In genomic region chr1:9164537-9164910, GRCh38 we compare ENCODE assay signal across 10 cellular contexts. TPM values are rescaled to one million over a fixed set of nuclear protein-coding genes. Genes with fewer than 3 reads are reported as not detected.
A peak's percentile ranks its signal among the peaks of the same experiment; 100 is the strongest.
DNase-seq lines count a peak whose midpoint lies in the region; ATAC-seq, FAIRE-seq and TF ChIP-seq lines count a peak whose summit lies in the region.
"Had no signal": no experiment of that assay in that cellular context is flagged by ENCODE, and none has a peak within 500 bp of the region (broad histone marks: within the 10 kb centered on the region; RNA-seq: fewer than 3 reads in every experiment).

No MANE protein-coding gene starts in this region.

- WGBS in smooth muscle cell (ENCODE audit: low lambda C conversion rate) = 89% methylated on average over 4 of the region's 4 CpGs

- ATAC-seq in SK-N-SH treated with all-trans-retinoic acid at 6 μM for 48 hours = peak; percentile 45; the same call in 2 of the 3 replicates
- ATAC-seq in GM21717 (IDR thresholded peaks at IDR 0.05; ENCODE audit: unreplicated experiment) = no peak
- no peak for ATAC-seq in activated CD4-positive, CD25-positive, alpha-beta regulatory T cell treated with anti-CD3 and anti-CD28 coated beads, Interleukin-2, amount 50 U/mL, for 24 hours

- H3K27me3 ChIP-seq in smooth muscle cell (ENCODE audit: low read depth) = no peaks in the 10 kb centered on the region

- no peaks in the 10 kb centered on the region for H3K36me3 ChIP-seq in smooth muscle cell (ENCODE audit: low read depth)

- H3F3A ChIP-seq in smooth muscle cell (ENCODE audit: low read depth) = no peaks in the 10 kb centered on the region

- DNase-seq in EL (peak; percentile 36), fibroblast of the aortic adventitia (ENCODE audit: low read depth) (peak; percentile 22), smooth muscle cell (lab: John Stamatoyannopoulos, UW; ENCODE audit: unreplicated experiment) (no peak), cerebellar nuclear complex (lab: John Stamatoyannopoulos, UW) (no peak), D721Med (ENCODE audit: insufficient read length, low spot score) (no peak)
- DNase-seq: erythroblast, NCI-H446 treated with DMSO at 0.1 percent for 48 hours had no signal

- no peak overlapping the region for H2AFZ ChIP-seq in smooth muscle cell (ENCODE audit: low read depth)

- no peak for TF ChIP-seq CTCF in fibroblast of the aortic adventitia (IDR thresholded peaks at IDR 0.05; ENCODE audit: insufficient read depth, low read length)
- TF ChIP-seq CTCF in smooth muscle cell (IDR thresholded peaks at IDR 0.05; ENCODE audit: borderline replicate concordance, insufficient read depth, poor library complexity, severe bottlenecking) = no peak
- TF ChIP-seq CTCF in D721Med (IDR thresholded peaks at IDR 0.05; ENCODE audit: insufficient read depth, missing control alignments) = no peak

- H4K20me1 ChIP-seq in smooth muscle cell (ENCODE audit: low read depth) = peaks cover 100% of the 10 kb centered on the region

- FAIRE-seq in D721Med (lab: Jason Lieb, UNC) = no peak

- peaks cover 47% of the 10 kb centered on the region for H3K79me2 ChIP-seq in smooth muscle cell (ENCODE audit: low read depth)

- no peak overlapping the region for H3K9ac ChIP-seq in smooth muscle cell (ENCODE audit: low read depth)

- H3K4me3 ChIP-seq in fibroblast of the aortic adventitia (ENCODE audit: low read depth, low read length) = no peak overlapping the region
- H3K4me3 ChIP-seq in smooth muscle cell = no peak overlapping the region

- H3K4me2 ChIP-seq in smooth muscle cell = no peak overlapping the region

- no peaks in the 10 kb centered on the region for H3K9me3 ChIP-seq in smooth muscle cell (replicated peaks; ENCODE audit: low read depth)

- H3K4me1 ChIP-seq in smooth muscle cell (ENCODE audit: low read depth) = peaks cover 8% of the 10 kb centered on the region

- H3K27ac ChIP-seq in smooth muscle cell (ENCODE audit: low read depth) = peak overlapping the region; percentile 83

TF ChIP-seq in SK-N-SH treated with all-trans-retinoic acid at 6 μM for 48 hours, 23 proteins besides CTCF, POLR2A, EP300 and RAD21:
- TF ChIP-seq ZFP30 (CRISPR knock-in tag; IDR thresholded peaks at IDR 0.05) = no peak
- no peak for TF ChIP-seq TOX (CRISPR knock-in tag; IDR thresholded peaks at IDR 0.05; ENCODE audit: borderline replicate concordance)
- TF ChIP-seq ZNF565 (CRISPR knock-in tag; conservative IDR thresholded peaks at IDR 0.05; ENCODE audit: low read depth) = no peak
- no peak for TF ChIP-seq ZC3H10 (CRISPR knock-in tag; IDR thresholded peaks at IDR 0.05)
- no peak for TF ChIP-seq PPARA (CRISPR knock-in tag; IDR thresholded peaks at IDR 0.05; ENCODE audit: borderline replicate concordance)
- no peak for TF ChIP-seq ZNF8 (CRISPR knock-in tag; IDR thresholded peaks at IDR 0.05)
- TF ChIP-seq ISL1 (CRISPR knock-in tag; IDR thresholded peaks at IDR 0.05) = no peak
- no peak for TF ChIP-seq GLIS3 (CRISPR knock-in tag; IDR thresholded peaks at IDR 0.05)
- TF ChIP-seq ZFP3 (CRISPR knock-in tag; IDR thresholded peaks at IDR 0.05) = no peak
- TF ChIP-seq, protein P1, sequence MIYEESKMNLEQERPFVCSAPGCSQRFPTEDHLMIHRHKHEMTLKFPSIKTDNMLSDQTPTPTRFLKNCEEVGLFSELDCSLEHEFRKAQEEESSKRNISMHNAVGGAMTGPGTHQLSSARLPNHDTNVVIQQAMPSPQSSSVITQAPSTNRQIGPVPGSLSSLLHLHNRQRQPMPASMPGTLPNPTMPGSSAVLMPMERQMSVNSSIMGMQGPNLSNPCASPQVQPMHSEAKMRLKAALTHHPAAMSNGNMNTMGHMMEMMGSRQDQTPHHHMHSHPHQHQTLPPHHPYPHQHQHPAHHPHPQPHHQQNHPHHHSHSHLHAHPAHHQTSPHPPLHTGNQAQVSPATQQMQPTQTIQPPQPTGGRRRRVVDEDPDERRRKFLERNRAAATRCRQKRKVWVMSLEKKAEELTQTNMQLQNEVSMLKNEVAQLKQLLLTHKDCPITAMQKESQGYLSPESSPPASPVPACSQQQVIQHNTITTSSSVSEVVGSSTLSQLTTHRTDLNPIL (CRISPR knock-in tag; IDR thresholded peaks at IDR 0.05; ENCODE audit: low read depth) = no peak
- no peak for TF ChIP-seq PATZ1 (CRISPR knock-in tag; IDR thresholded peaks at IDR 0.05; ENCODE audit: borderline replicate concordance)
- no peak for TF ChIP-seq ESRRG (CRISPR knock-in tag; IDR thresholded peaks at IDR 0.05)
- TF ChIP-seq TCF4 (CRISPR knock-in tag; IDR thresholded peaks at IDR 0.05; ENCODE audit: borderline replicate concordance) = no peak
- TF ChIP-seq OSR1 (CRISPR knock-in tag; IDR thresholded peaks at IDR 0.05) = no peak
- no peak for TF ChIP-seq BACH2 (CRISPR knock-in tag; IDR thresholded peaks at IDR 0.05; ENCODE audit: borderline replicate concordance)

RNA-seq across cellular contexts. Expression of gene GPR157, which starts 35.6 kb away (rescaled TPM):
- total RNA-seq in fibroblast of the aortic adventitia (ENCODE audit: low replicate concordance) = 1.6 and 2.2 TPM in 2 replicates
- 2.8 and 4.4 TPM in 2 replicates for total RNA-seq in smooth muscle cell
- polyA plus RNA-seq in smooth muscle cell = 1.6 and 2.7 TPM in 2 replicates

Comparison
In these comparisons a context has a peak if more than half of its experiments do, and no peak if none do; other contexts are left out.
1. DNase-seq: peak in EL (single experiment) and fibroblast of the aortic adventitia (single experiment); none in smooth muscle cell (single experiment), cerebellar nuclear complex (0 of 2) and D721Med (single experiment).